ENCODE assay signal across 20 cellular contexts in the genomic region with DNA sequence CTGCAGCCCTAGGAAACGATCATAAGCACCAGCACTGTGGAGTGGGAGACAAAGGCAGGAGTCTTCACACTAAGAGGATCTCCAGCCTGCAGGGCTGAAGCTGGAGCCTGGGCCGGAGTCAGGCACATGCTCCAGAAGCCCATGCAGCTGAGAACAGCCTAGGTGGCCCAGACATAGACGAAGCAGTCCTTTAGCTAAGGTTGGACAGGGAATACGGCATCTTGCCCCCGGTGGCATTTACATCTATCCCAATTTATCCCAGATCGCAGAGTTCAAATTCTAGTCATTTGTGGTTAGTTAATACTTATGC. TPM values are rescaled to one million over a fixed set of nuclear protein-coding genes. Genes with fewer than 3 reads are reported as not detected.
"Had no signal": no experiment of that assay in that cellular context is flagged by ENCODE, and none has a peak within 500 bp of the region (broad histone marks: within the 10 kb centered on the region; RNA-seq: fewer than 3 reads in every experiment).

No MANE protein-coding gene starts in this region.

- H3K36me3 ChIP-seq: breast epithelium, uterus had no signal

- H3K27ac ChIP-seq: ascending aorta, breast epithelium, epithelial cell of prostate, gastroesophageal sphincter, parathyroid adenoma, tibial nerve, uterus had no signal

- DNase-seq: activated CD4-positive, alpha-beta T cell treated with anti-CD3 and anti-CD28 coated beads, Interleukin-2, amount 50 U/mL, for 48 hours; activated naive CD4-positive, alpha-beta T cell treated with Interleukin-2 at 50 U/mL for 16 hours; cerebellar nuclear complex; effector memory CD4-positive, alpha-beta T cell; stimulated activated CD4-positive, alpha-beta T cell treated with anti-CD3 and anti-CD28 coated beads, Interleukin-12 subunit alpha, Interleukin-12 subunit beta, amount 100 ng/mL, for 4 hours; stimulated activated naive CD4-positive, alpha-beta T cell; substantia nigra had no signal

- H3K9me3 ChIP-seq: ascending aorta, breast epithelium, gastroesophageal sphincter, tibial nerve, uterus had no signal

- H3K4me1 ChIP-seq: ascending aorta, breast epithelium, gastroesophageal sphincter, parathyroid adenoma, tibial nerve, uterus had no signal

- H3K4me3 Mint-ChIP-seq: T-helper 2 cell treated with Interferon-gamma antibody and Interleukin-4, amounts not matched to agents 5 μg/mL and 100 μg/mL, for 36 hours had no signal

- H3K27me3 ChIP-seq: ascending aorta, breast epithelium, gastroesophageal sphincter, tibial nerve, uterus had no signal

- FAIRE-seq: keratinocyte had no signal

- H3K9me3 Mint-ChIP-seq: T-helper 2 cell treated with Interferon-gamma antibody and Interleukin-4, amounts not matched to agents 5 μg/mL and 100 μg/mL, for 36 hours had no signal

- ATAC-seq: gastroesophageal sphincter, left lobe of liver had no signal

- H3K4me3 ChIP-seq: ascending aorta, breast epithelium, gastroesophageal sphincter, tibial nerve, uterus had no signal

RNA-seq across cellular contexts. Expression of a gene that starts 33.9 kb away (rescaled TPM):
- total RNA-seq: fibroblast of lung, lung microvascular endothelial cell, renal cortical epithelial cell, tibial nerve had no signal
